Comparison of ENCODE assay signal across 8 cellular contexts in the genomic region with DNA sequence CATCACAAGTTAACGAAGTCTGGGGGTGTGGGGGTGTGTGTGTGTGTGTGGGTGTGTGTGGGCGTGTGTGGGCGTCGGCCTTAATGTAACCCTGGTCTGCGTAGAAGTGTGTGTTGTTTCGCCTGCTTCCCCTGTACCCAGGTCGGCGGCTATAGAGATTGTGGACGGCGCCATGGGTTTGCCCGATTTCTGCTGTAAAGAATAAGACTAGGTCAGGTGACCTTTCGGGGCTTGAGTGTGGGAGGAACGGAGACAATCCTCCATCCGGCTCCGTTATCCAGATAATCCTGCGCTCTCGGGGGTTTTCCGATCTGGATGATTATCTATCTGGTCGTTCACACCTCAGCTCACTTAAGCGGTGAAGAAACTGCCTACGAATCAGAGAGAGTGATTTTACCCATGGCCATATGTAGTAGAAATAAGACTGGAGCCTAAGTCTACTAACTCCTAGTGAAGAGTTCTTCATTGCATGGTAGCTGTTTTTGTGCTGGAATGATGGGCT. TPM values are rescaled to one million over a fixed set of nuclear protein-coding genes. Genes with fewer than 3 reads are reported as not detected.
DNase-seq lines count a peak whose midpoint lies in the region; ATAC-seq and TF ChIP-seq lines count a peak whose summit lies in the region.

No MANE protein-coding gene starts in this region.

- POLR2A ChIA-PET in GM10248 (lab: Yijun Ruan, JAX), result interaction anchor here (0.6 to 1.0 kb wide), 3 partner anchors 10 to 14 kb away, joined by 3 to 9 read pairs (median 6); no protein-coding TSS in a partner anchor
- POLR2A ChIA-PET in activated CD8-positive, alpha-beta T cell treated with anti-CD3 and anti-CD28 coated beads, Interleukin-2, amount 10 ng/mL, durations not matched to agents 7 days and 5 days (lab: Charles Lee), result interaction anchor here (1.0 to 4.7 kb wide), 8 partner anchors 10 to 367 kb away, joined by 3 to 26 read pairs (median 6); partner anchors contain the start of genes ADGRF3, ASXL2 and SELENOI

- DNase-seq in GM10248 (ENCODE audit: extremely low spot score) (peak; percentile 37), H7 (peak; percentile 40), NAMALWA (ENCODE audit: low spot score) (peak; percentile 69), OCI-M2 (lab: John Stamatoyannopoulos, UW; ENCODE audit: unreplicated experiment) (no peak)
- peak; percentile 67 for DNase-seq in activated CD8-positive, alpha-beta T cell treated with anti-CD3 and anti-CD28 coated beads, Interleukin-2, amount 10 ng/mL, durations not matched to agents 7 days and 5 days
- DNase-seq in natural killer cell treated with Interleukin-12 subunit alpha and Interleukin-12 subunit beta and Interleukin-15 and Interleukin-18, amount 100 ng/mL, for 72 hours (ENCODE audit: low spot score), result peak; percentile 62

- TF ChIP-seq CTCF in GM10248 (IDR thresholded peaks at IDR 0.05; ENCODE audit: control extremely low read depth, extremely low read depth, low read depth, missing control alignments), result no peak

- no peaks in the 10 kb centered on the region for H3K36me3 ChIP-seq in H7 (replicated peaks; ENCODE audit: control insufficient read depth, insufficient read depth, low read length)
- H3K36me3 ChIP-seq in stomach smooth muscle (ENCODE audit: control insufficient read depth in 2 of 2, insufficient read depth in 2 of 2, low read length in 2 of 2), result no peaks in the 10 kb centered on the region

- H3K4me3 ChIP-seq in H7 (ENCODE audit: insufficient read depth, low read depth, low read length) (peak overlapping the region; percentile 91), stomach smooth muscle (ENCODE audit: low read length in 2 of 2) (peak overlapping the region; percentile 96 to 99)

- peak overlapping the region; percentile 99 for H3K4me3 Mint-ChIP-seq in activated CD8-positive, alpha-beta T cell treated with anti-CD3 and anti-CD28 coated beads, Interleukin-2, amount 10 ng/mL, durations not matched to agents 7 days and 5 days
- peak overlapping the region; percentile 100 for H3K4me3 Mint-ChIP-seq in natural killer cell treated with Interleukin-12 subunit alpha and Interleukin-12 subunit beta and Interleukin-15 and Interleukin-18, amount 100 ng/mL, for 72 hours

- peak; percentile 50 for ATAC-seq in activated CD8-positive, alpha-beta T cell treated with anti-CD3 and anti-CD28 coated beads, Interleukin-2, amount 10 ng/mL, durations not matched to agents 7 days and 5 days
- peak; percentile 52 for ATAC-seq in esophagus mucosa
- peak; percentile 55 to 56 for ATAC-seq in natural killer cell treated with Interleukin-12 subunit alpha and Interleukin-12 subunit beta and Interleukin-15 and Interleukin-18, amount 100 ng/mL, for 72 hours

- H3K27ac ChIP-seq in stomach smooth muscle (ENCODE audit: low read length), result peak overlapping the region; percentile 98

- peaks cover 10% of the 10 kb centered on the region for H3K4me1 ChIP-seq in stomach smooth muscle (ENCODE audit: control insufficient read depth, insufficient read depth, low read length)

- H3K9ac ChIP-seq in stomach smooth muscle (ENCODE audit: low read length in 2 of 2), result peak overlapping the region; percentile 91 to 96

- H3K27me3 Mint-ChIP-seq in activated CD8-positive, alpha-beta T cell treated with anti-CD3 and anti-CD28 coated beads, Interleukin-2, amount 10 ng/mL, durations not matched to agents 7 days and 5 days (ENCODE audit: low read depth), result no peaks in the 10 kb centered on the region
- no peaks in the 10 kb centered on the region for H3K27me3 Mint-ChIP-seq in natural killer cell treated with Interleukin-12 subunit alpha and Interleukin-12 subunit beta and Interleukin-15 and Interleukin-18, amount 100 ng/mL, for 72 hours

- H3K9me3 Mint-ChIP-seq in activated CD8-positive, alpha-beta T cell treated with anti-CD3 and anti-CD28 coated beads, Interleukin-2, amount 10 ng/mL, durations not matched to agents 7 days and 5 days (ENCODE audit: insufficient read depth), result no peaks in the 10 kb centered on the region
- H3K9me3 Mint-ChIP-seq in natural killer cell treated with Interleukin-12 subunit alpha and Interleukin-12 subunit beta and Interleukin-15 and Interleukin-18, amount 100 ng/mL, for 72 hours, result no peaks in the 10 kb centered on the region

- H3K27ac Mint-ChIP-seq in activated CD8-positive, alpha-beta T cell treated with anti-CD3 and anti-CD28 coated beads, Interleukin-2, amount 10 ng/mL, durations not matched to agents 7 days and 5 days, result peak overlapping the region; percentile 100
- H3K27ac Mint-ChIP-seq in natural killer cell treated with Interleukin-12 subunit alpha and Interleukin-12 subunit beta and Interleukin-15 and Interleukin-18, amount 100 ng/mL, for 72 hours, result peak overlapping the region; percentile 96 to 98

- H3K36me3 Mint-ChIP-seq in activated CD8-positive, alpha-beta T cell treated with anti-CD3 and anti-CD28 coated beads, Interleukin-2, amount 10 ng/mL, durations not matched to agents 7 days and 5 days (ENCODE audit: low read depth), result peaks cover 3% of the 10 kb centered on the region
- H3K36me3 Mint-ChIP-seq in natural killer cell treated with Interleukin-12 subunit alpha and Interleukin-12 subunit beta and Interleukin-15 and Interleukin-18, amount 100 ng/mL, for 72 hours, result peaks cover 5% of the 10 kb centered on the region

- H3K4me1 Mint-ChIP-seq in activated CD8-positive, alpha-beta T cell treated with anti-CD3 and anti-CD28 coated beads, Interleukin-2, amount 10 ng/mL, durations not matched to agents 7 days and 5 days (ENCODE audit: low read depth), result peaks cover 48% of the 10 kb centered on the region
- H3K4me1 Mint-ChIP-seq in natural killer cell treated with Interleukin-12 subunit alpha and Interleukin-12 subunit beta and Interleukin-15 and Interleukin-18, amount 100 ng/mL, for 72 hours (ENCODE audit: low read depth in 2 of 2), result peaks cover 42 to 54% of the 10 kb centered on the region in 2 donors

- CTCF ChIA-PET in GM10248 (lab: Yijun Ruan, JAX), result interaction anchor here (1.0 to 3.5 kb wide), 7 partner anchors 9 to 255 kb away, joined by 3 to 16 read pairs (median 4); no protein-coding TSS in a partner anchor
- CTCF ChIA-PET in activated CD8-positive, alpha-beta T cell treated with anti-CD3 and anti-CD28 coated beads, Interleukin-2, amount 10 ng/mL, durations not matched to agents 7 days and 5 days (lab: Charles Lee), result interaction anchor here (0.7 to 5.5 kb wide), 10 partner anchors 9 to 295 kb away, joined by 3 to 32 read pairs (median 4); partner anchors contain the start of genes ADGRF3 and SELENOI

- H3K27me3 ChIP-seq in H7 (ENCODE audit: control insufficient read depth, insufficient read depth, low read length), result no peaks in the 10 kb centered on the region
- no peaks in the 10 kb centered on the region for H3K27me3 ChIP-seq in stomach smooth muscle (ENCODE audit: control insufficient read depth in 1 of 2, insufficient read depth in 2 of 2, low read length in 2 of 2)

- H3K9me3 ChIP-seq in stomach smooth muscle (ENCODE audit: control insufficient read depth in 2 of 2, low read length in 2 of 2), result no peaks in the 10 kb centered on the region

RNA-seq across cellular contexts. Expression of gene HADHB, which starts 0.5 kb away (rescaled TPM):
- total RNA-seq in H7 (2014; rRNA removed; shearing (Covaris generic)), result 78.7 and 88.7 TPM in 2 replicates
- total RNA-seq in activated CD8-positive, alpha-beta T cell treated with anti-CD3 and anti-CD28 coated beads, Interleukin-2, amount 10 ng/mL, durations not matched to agents 7 days and 5 days, result 10 to 100 TPM; 59.1 to 63.5 TPM
- total RNA-seq in esophagus mucosa, result 104 TPM
- total RNA-seq in natural killer cell treated with Interleukin-12 subunit alpha and Interleukin-12 subunit beta and Interleukin-15 and Interleukin-18, amount 100 ng/mL, for 72 hours, result 10 to 100 TPM; 49.1 to 58.1 TPM

RNA-seq across cellular contexts. Expression of gene HADHA, which starts 0.8 kb away (rescaled TPM):
- 111 and 137 TPM in 2 replicates for total RNA-seq in H7 (2014; rRNA removed; shearing (Covaris generic))
- total RNA-seq in activated CD8-positive, alpha-beta T cell treated with anti-CD3 and anti-CD28 coated beads, Interleukin-2, amount 10 ng/mL, durations not matched to agents 7 days and 5 days, result 100 to 1,000 TPM; 119 to 124 TPM
- total RNA-seq in esophagus mucosa, result 109 TPM
- total RNA-seq in natural killer cell treated with Interleukin-12 subunit alpha and Interleukin-12 subunit beta and Interleukin-15 and Interleukin-18, amount 100 ng/mL, for 72 hours, result 100 to 1,000 TPM in 1 of 2 donors, 10 to 100 TPM in 1; 80.4 to 108 TPM
